28 cellular contexts compared by ENCODE assay signal in the genomic region with DNA sequence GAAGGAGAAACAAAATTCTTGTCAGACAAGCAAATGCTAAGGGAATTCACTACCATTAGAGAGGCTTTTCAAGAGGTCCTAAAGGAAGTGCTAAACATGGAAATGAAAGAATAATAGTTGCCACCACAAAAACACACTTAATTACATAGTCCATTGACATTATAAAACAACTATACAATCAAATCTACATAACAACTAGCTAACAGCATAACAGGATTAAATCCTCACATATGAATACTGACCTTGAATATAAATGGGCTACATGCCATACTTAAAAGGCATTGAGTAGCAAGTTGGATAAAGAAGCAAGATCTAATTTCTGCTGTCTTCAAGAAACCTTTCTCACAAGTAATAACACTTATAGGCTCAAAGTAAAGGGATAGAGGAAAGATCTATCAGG.
"Had no signal": no experiment of that assay in that cellular context is flagged by ENCODE, and none has a peak within 500 bp of the region (broad histone marks: within the 10 kb centered on the region; RNA-seq: fewer than 3 reads in every experiment).

No MANE protein-coding gene starts in this region.

- H3K4me3 ChIP-seq: colonic mucosa, coronary artery, dorsolateral prefrontal cortex, esophagus muscularis mucosa, esophagus squamous epithelium, gastrocnemius medialis, gastroesophageal sphincter, heart left ventricle, heart right ventricle, hepatocyte had no signal

- H3K4me1 ChIP-seq: colonic mucosa, esophagus muscularis mucosa, esophagus squamous epithelium, foreskin keratinocyte, gastrocnemius medialis, gastroesophageal sphincter, heart left ventricle, heart right ventricle had no signal

- H3K9me3 ChIP-seq: colonic mucosa, esophagus muscularis mucosa, esophagus squamous epithelium, gastrocnemius medialis had no signal

- FAIRE-seq: colon, endometrium, endothelial cell of umbilical vein had no signal

- DNase-seq: colonic mucosa; cortex of kidney; dermis blood vessel endothelial cell; dorsolateral prefrontal cortex; effector CD4-positive, alpha-beta T cell; effector CD8-positive, alpha-beta T cell; effector memory CD4-positive, alpha-beta T cell; effector memory CD8-positive, alpha-beta T cell; endodermal cell; erythroblast; esophagus squamous epithelium; foreskin fibroblast; foreskin keratinocyte; foreskin melanocyte; gastrocnemius medialis; glutamatergic neuron; head of caudate nucleus; heart left ventricle; heart right ventricle had no signal

- H3K27ac ChIP-seq: colonic mucosa, coronary artery, dorsolateral prefrontal cortex, epithelial cell of prostate, esophagus muscularis mucosa, esophagus squamous epithelium, foreskin keratinocyte, gastrocnemius medialis, gastroesophageal sphincter, heart left ventricle, heart right ventricle, hepatocyte had no signal

- H3K27me3 ChIP-seq: colonic mucosa, dorsolateral prefrontal cortex, esophagus muscularis mucosa, esophagus squamous epithelium, foreskin keratinocyte, gastrocnemius medialis, gastroesophageal sphincter, heart left ventricle, heart right ventricle, hepatocyte had no signal

- ATAC-seq: effector memory CD8-positive, alpha-beta T cell; esophagus mucosa; foreskin keratinocyte; gastrocnemius medialis; gastroesophageal sphincter; heart left ventricle; heart right ventricle had no signal

- H3K36me3 ChIP-seq: colonic mucosa, esophagus muscularis mucosa, esophagus squamous epithelium, gastrocnemius medialis, gastroesophageal sphincter, heart left ventricle, heart right ventricle had no signal
